Comparison of ENCODE assay signal across 15 cellular contexts in genomic region chr14:78135450-78135891, GRCh38. TPM values are rescaled to one million over a fixed set of nuclear protein-coding genes. Genes with fewer than 3 reads are reported as not detected.
A peak's percentile ranks its signal among the peaks of the same experiment; 100 is the strongest.
DNase-seq lines count a peak whose midpoint lies in the region; ATAC-seq lines count a peak whose summit lies in the region.
"Had no signal": no experiment of that assay in that cellular context is flagged by ENCODE, and none has a peak within 500 bp of the region (broad histone marks: within the 10 kb centered on the region; RNA-seq: fewer than 3 reads in every experiment).

No MANE protein-coding gene starts in this region.

- ATAC-seq in natural killer cell treated with Interleukin-12 subunit alpha and Interleukin-12 subunit beta and Interleukin-15 and Interleukin-18, amount 100 ng/mL, for 72 hours: peak; percentile 56 to 73
- ATAC-seq: naive thymus-derived CD8-positive, alpha-beta T cell had no signal

- no peak overlapping the region for H3K4me3 Mint-ChIP-seq in natural killer cell treated with Interleukin-12 subunit alpha and Interleukin-12 subunit beta and Interleukin-15 and Interleukin-18, amount 100 ng/mL, for 72 hours
- H3K4me3 Mint-ChIP-seq in activated CD4-positive, alpha-beta T cell treated with anti-CD3 and anti-CD28 coated beads, Interleukin-2, amount 10 ng/mL, durations not matched to agents 7 days and 5 days: no peak overlapping the region
- H3K4me3 Mint-ChIP-seq: activated naive CD4-positive, alpha-beta T cell treated with anti-CD3 and anti-CD28 coated beads, Interleukin-2, amount 10 ng/mL, durations not matched to agents 7 days and 5 days; naive thymus-derived CD8-positive, alpha-beta T cell had no signal

- POLR2A ChIA-PET in activated CD4-positive, alpha-beta T cell treated with anti-CD3 and anti-CD28 coated beads, Interleukin-2, amount 10 ng/mL, durations not matched to agents 7 days and 5 days (lab: Charles Lee): no interaction called here

- DNase-seq in SIG-M5 treated with dmso at 0.1 percent for 504 hours (lab: John Stamatoyannopoulos, UW; ENCODE audit: unreplicated experiment): peak; percentile 14
- no peak for DNase-seq in SIG-M5 (lab: John Stamatoyannopoulos, UW)
- peak; percentile 6 for DNase-seq in LoVo (ENCODE audit: low spot score)
- DNase-seq in UCSD-AML1 (lab: John Stamatoyannopoulos, UW; ENCODE audit: unreplicated experiment): peak; percentile 41
- no peak for DNase-seq in natural killer cell treated with Interleukin-12 subunit alpha and Interleukin-12 subunit beta and Interleukin-15 and Interleukin-18, amount 100 ng/mL, for 72 hours (ENCODE audit: low spot score)
- no peak for DNase-seq in HT-29 (ENCODE audit: low spot score)
- no peak for DNase-seq in effector CD4-positive, alpha-beta T cell
- no peak for DNase-seq in activated CD4-positive, alpha-beta T cell treated with anti-CD3 and anti-CD28 coated beads, Interleukin-2, amount 10 ng/mL, durations not matched to agents 7 days and 5 days
- DNase-seq: activated CD4-positive, alpha-beta T cell treated with anti-CD3 and anti-CD28 coated beads for 1 hour; activated naive CD4-positive, alpha-beta T cell treated with anti-CD3 and anti-CD28 coated beads, Interleukin-2, amount 10 ng/mL, durations not matched to agents 7 days and 5 days; Karpas-422; kidney; naive thymus-derived CD8-positive, alpha-beta T cell; sigmoid colon; tibial artery had no signal

- H3K4me1 Mint-ChIP-seq in natural killer cell treated with Interleukin-12 subunit alpha and Interleukin-12 subunit beta and Interleukin-15 and Interleukin-18, amount 100 ng/mL, for 72 hours (ENCODE audit: low read depth in 2 of 2): peaks cover 16 to 31% of the 10 kb centered on the region in 2 donors
- peaks cover 5% of the 10 kb centered on the region for H3K4me1 Mint-ChIP-seq in activated CD4-positive, alpha-beta T cell treated with anti-CD3 and anti-CD28 coated beads, Interleukin-2, amount 10 ng/mL, durations not matched to agents 7 days and 5 days
- H3K4me1 Mint-ChIP-seq: activated naive CD4-positive, alpha-beta T cell treated with anti-CD3 and anti-CD28 coated beads, Interleukin-2, amount 10 ng/mL, durations not matched to agents 7 days and 5 days had no signal

- H3K36me3 Mint-ChIP-seq in natural killer cell treated with Interleukin-12 subunit alpha and Interleukin-12 subunit beta and Interleukin-15 and Interleukin-18, amount 100 ng/mL, for 72 hours: peaks cover 6% of the 10 kb centered on the region
- no peaks in the 10 kb centered on the region for H3K36me3 Mint-ChIP-seq in activated CD4-positive, alpha-beta T cell treated with anti-CD3 and anti-CD28 coated beads, Interleukin-2, amount 10 ng/mL, durations not matched to agents 7 days and 5 days (ENCODE audit: low read depth)
- H3K36me3 Mint-ChIP-seq: activated naive CD4-positive, alpha-beta T cell treated with anti-CD3 and anti-CD28 coated beads, Interleukin-2, amount 10 ng/mL, durations not matched to agents 7 days and 5 days; naive thymus-derived CD8-positive, alpha-beta T cell had no signal

- H3K9me3 Mint-ChIP-seq in natural killer cell treated with Interleukin-12 subunit alpha and Interleukin-12 subunit beta and Interleukin-15 and Interleukin-18, amount 100 ng/mL, for 72 hours: peaks cover 3% of the 10 kb centered on the region
- H3K9me3 Mint-ChIP-seq in activated CD4-positive, alpha-beta T cell treated with anti-CD3 and anti-CD28 coated beads, Interleukin-2, amount 10 ng/mL, durations not matched to agents 7 days and 5 days: no peaks in the 10 kb centered on the region
- H3K9me3 Mint-ChIP-seq: activated naive CD4-positive, alpha-beta T cell treated with anti-CD3 and anti-CD28 coated beads, Interleukin-2, amount 10 ng/mL, durations not matched to agents 7 days and 5 days; naive thymus-derived CD8-positive, alpha-beta T cell had no signal

- H3K27ac Mint-ChIP-seq in natural killer cell treated with Interleukin-12 subunit alpha and Interleukin-12 subunit beta and Interleukin-15 and Interleukin-18, amount 100 ng/mL, for 72 hours: peak overlapping the region in 1 of 2 donors; percentile 12
- no peak overlapping the region for H3K27ac Mint-ChIP-seq in activated CD4-positive, alpha-beta T cell treated with anti-CD3 and anti-CD28 coated beads, Interleukin-2, amount 10 ng/mL, durations not matched to agents 7 days and 5 days
- H3K27ac Mint-ChIP-seq: activated naive CD4-positive, alpha-beta T cell treated with anti-CD3 and anti-CD28 coated beads, Interleukin-2, amount 10 ng/mL, durations not matched to agents 7 days and 5 days; naive thymus-derived CD8-positive, alpha-beta T cell had no signal

- CTCF ChIA-PET in activated CD4-positive, alpha-beta T cell treated with anti-CD3 and anti-CD28 coated beads, Interleukin-2, amount 10 ng/mL, durations not matched to agents 7 days and 5 days (lab: Charles Lee): no interaction called here

- peaks cover 5 to 20% of the 10 kb centered on the region in 2 donors for H3K27me3 Mint-ChIP-seq in natural killer cell treated with Interleukin-12 subunit alpha and Interleukin-12 subunit beta and Interleukin-15 and Interleukin-18, amount 100 ng/mL, for 72 hours
- H3K27me3 Mint-ChIP-seq in activated CD4-positive, alpha-beta T cell treated with anti-CD3 and anti-CD28 coated beads, Interleukin-2, amount 10 ng/mL, durations not matched to agents 7 days and 5 days: peaks cover 7% of the 10 kb centered on the region

RNA-seq across cellular contexts. Expression of gene NRXN3, which starts 34.7 kb away (rescaled TPM):
- total RNA-seq in natural killer cell treated with Interleukin-12 subunit alpha and Interleukin-12 subunit beta and Interleukin-15 and Interleukin-18, amount 100 ng/mL, for 72 hours: not detected
- not detected in 2 replicates for total RNA-seq in HT-29 (2014; rRNA removed; shearing (Covaris generic))
- total RNA-seq in activated CD4-positive, alpha-beta T cell treated with anti-CD3 and anti-CD28 coated beads, Interleukin-2, amount 10 ng/mL, durations not matched to agents 7 days and 5 days: not detected
- total RNA-seq: naive thymus-derived CD8-positive, alpha-beta T cell had no signal

Comparison
In these comparisons a context has a peak if more than half of its experiments do, and no peak if none do; other contexts are left out.
1. DNase-seq: peak in SIG-M5 treated with dmso at 0.1 percent for 504 hours (single experiment), LoVo (single experiment) and UCSD-AML1 (single experiment); none in SIG-M5 (single experiment), natural killer cell treated with Interleukin-12 subunit alpha and Interleukin-12 subunit beta and Interleukin-15 and Interleukin-18, amount 100 ng/mL, for 72 hours (single experiment), HT-29 (single experiment), effector CD4-positive, alpha-beta T cell (single experiment) and activated CD4-positive, alpha-beta T cell treated with anti-CD3 and anti-CD28 coated beads, Interleukin-2, amount 10 ng/mL, durations not matched to agents 7 days and 5 days (single experiment).